In genomic region chr19:4457654-4458406, GRCh38 we compare ENCODE assay signal across 8 cellular contexts. TPM values are rescaled to one million over a fixed set of nuclear protein-coding genes. Genes with fewer than 3 reads are reported as not detected.
DNase-seq lines count a peak whose midpoint lies in the region; ATAC-seq and TF ChIP-seq lines count a peak whose summit lies in the region.

A gene with protein sequence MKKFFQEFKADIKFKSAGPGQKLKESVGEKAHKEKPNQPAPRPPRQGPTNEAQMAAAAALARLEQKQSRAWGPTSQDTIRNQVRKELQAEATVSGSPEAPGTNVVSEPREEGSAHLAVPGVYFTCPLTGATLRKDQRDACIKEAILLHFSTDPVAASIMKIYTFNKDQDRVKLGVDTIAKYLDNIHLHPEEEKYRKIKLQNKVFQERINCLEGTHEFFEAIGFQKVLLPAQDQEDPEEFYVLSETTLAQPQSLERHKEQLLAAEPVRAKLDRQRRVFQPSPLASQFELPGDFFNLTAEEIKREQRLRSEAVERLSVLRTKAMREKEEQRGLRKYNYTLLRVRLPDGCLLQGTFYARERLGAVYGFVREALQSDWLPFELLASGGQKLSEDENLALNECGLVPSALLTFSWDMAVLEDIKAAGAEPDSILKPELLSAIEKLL (minus strand): TSS chr19:4457794. CDS start chr19:4457697, 97 bp downstream.

- no peak for TF ChIP-seq CTCF in Panc1 (IDR thresholded peaks at IDR 0.05)

- peaks cover 2% of the 10 kb centered on the region for H3K36me3 Mint-ChIP-seq in activated T-cell treated with anti-CD3 and anti-CD28 coated beads, Interleukin-2, amount 50 U/mL, for 4 hours (ENCODE audit: insufficient read depth)

- H3K27me3 Mint-ChIP-seq in activated T-cell treated with anti-CD3 and anti-CD28 coated beads, Interleukin-2, amount 50 U/mL, for 4 hours (ENCODE audit: low read depth) = no peaks in the 10 kb centered on the region

- H3K4me3 ChIP-seq in Panc1 (ENCODE audit: low read depth in 2 of 2, low read length in 2 of 2) (peak within 1 kb of the TSS; percentile 61 to 76), muscle layer of colon (ENCODE audit: low read depth in 1 of 2, low read length in 2 of 2) (peak within 1 kb of the TSS; percentile 61 to 75)

- no TSS peak for BruUV-seq in Panc1 (replicated peaks; lab: Mats Ljungman, UMichigan)

- H3K27ac ChIP-seq in Panc1 (ENCODE audit: low read length) (peak within 1 kb of the TSS; percentile 73), muscle layer of colon (ENCODE audit: low read depth, low read length) (peak within 1 kb of the TSS; percentile 73)

- no peaks in the 10 kb centered on the region for H3K9me3 Mint-ChIP-seq in activated T-cell treated with anti-CD3 and anti-CD28 coated beads, Interleukin-2, amount 50 U/mL, for 4 hours

- H3K9me3 ChIP-seq in Panc1 (ENCODE audit: control insufficient read depth, insufficient read depth, low read depth, low read length) (no peaks in the 10 kb centered on the region), muscle layer of colon (ENCODE audit: low read length) (no peaks in the 10 kb centered on the region)

- CTCF ChIA-PET in Panc1 (lab: Charles Lee) = no interaction called here

- POLR2A ChIA-PET in Panc1 (lab: Charles Lee) = interaction anchor here (0.6 to 0.7 kb wide), 3 partner anchors 55 to 727 kb away, joined by 7 to 14 read pairs (median 11); partner anchors contain the start of gene CHAF1A

- peaks cover 13% of the 10 kb centered on the region for H3K4me1 Mint-ChIP-seq in activated T-cell treated with anti-CD3 and anti-CD28 coated beads, Interleukin-2, amount 50 U/mL, for 4 hours (ENCODE audit: low read depth)

- H3K4me1 ChIP-seq in Panc1 (ENCODE audit: control insufficient read depth, insufficient read depth, low read length) (no peaks in the 10 kb centered on the region), muscle layer of colon (ENCODE audit: insufficient read depth, low read length) (peaks cover 28% of the 10 kb centered on the region)

- H3K27me3 ChIP-seq in Panc1 (ENCODE audit: control insufficient read depth, insufficient read depth, low read length) (no peaks in the 10 kb centered on the region), muscle layer of colon (ENCODE audit: control insufficient read depth in 1 of 2, insufficient read depth in 2 of 2, low read length in 2 of 2) (no peaks in the 10 kb centered on the region)

- DNase-seq in DMS114 treated with DMSO at 0.1 percent for 48 hours (lab: John Stamatoyannopoulos, UW; ENCODE audit: unreplicated experiment) = peak; percentile 90
- DNase-seq in KG1 (lab: John Stamatoyannopoulos, UW) = peak; percentile 90
- DNase-seq in Panc1 (ENCODE audit: low read depth, low spot score) = peak; percentile 75
- peak; percentile 95 for DNase-seq in activated T-cell treated with anti-CD3 and anti-CD28 coated beads, Interleukin-2, amount 50 U/mL, for 4 hours
- peak; percentile 94 for DNase-seq in stimulated activated CD8-positive, alpha-beta memory T cell treated with anti-CD3 and anti-CD28 coated beads, Interleukin-7, amount 100 ng/mL, for 24 hours (ENCODE audit: low read depth)

- peak within 1 kb of the TSS; percentile 61 for H3K9ac ChIP-seq in muscle layer of colon (ENCODE audit: low read length)

- in situ Hi-C loops in Panc1 (cut with HindIII; ENCODE audit: low pct_unique_long_range_greater_than_20kb, low sequenced_read_pairs) = no loop called here

- peak within 1 kb of the TSS; percentile 91 for H3K4me3 Mint-ChIP-seq in activated T-cell treated with anti-CD3 and anti-CD28 coated beads, Interleukin-2, amount 50 U/mL, for 4 hours

- intact Hi-C loops in Panc1 (cut with micrococcal nuclease; ENCODE audit: unreplicated experiment) = no loop called here

- ATAC-seq in GM21723 (IDR thresholded peaks at IDR 0.05; ENCODE audit: unreplicated experiment) (peak; percentile 86), Panc1 (peak; percentile 94), esophagus mucosa (peak; percentile 91)
- ATAC-seq in activated T-cell treated with anti-CD3 and anti-CD28 coated beads, Interleukin-2, amount 50 U/mL, for 4 hours = peak; percentile 97 to 98

- H3K36me3 ChIP-seq in Panc1 (ENCODE audit: control insufficient read depth, insufficient read depth, low read length) (no peaks in the 10 kb centered on the region), muscle layer of colon (ENCODE audit: insufficient read depth, low read length) (peaks cover 11% of the 10 kb centered on the region)

RNA-seq across cellular contexts. Expression of the gene that starts here (rescaled TPM):
- 55.6 TPM for total RNA-seq in Panc1 (2021; ENCODE audit: unreplicated experiment)
- polyA plus RNA-seq in Panc1 (2012; ENCODE audit: insufficient read length) = 76.3 TPM
- 10 to 100 TPM; 57.2 to 73.1 (median 70.7) TPM for total RNA-seq in activated T-cell treated with anti-CD3 and anti-CD28 coated beads, Interleukin-2, amount 50 U/mL, for 4 hours
- 68.9 TPM for total RNA-seq in esophagus mucosa

Comparison
In these comparisons a context has a peak if more than half of its experiments do, and no peak if none do; other contexts are left out.
1. Peak in every context shown above with its lines: DNase-seq, ATAC-seq, H3K4me3 ChIP-seq and H3K27ac ChIP-seq.